16 cellular contexts compared by ENCODE assay signal in the genomic region with DNA sequence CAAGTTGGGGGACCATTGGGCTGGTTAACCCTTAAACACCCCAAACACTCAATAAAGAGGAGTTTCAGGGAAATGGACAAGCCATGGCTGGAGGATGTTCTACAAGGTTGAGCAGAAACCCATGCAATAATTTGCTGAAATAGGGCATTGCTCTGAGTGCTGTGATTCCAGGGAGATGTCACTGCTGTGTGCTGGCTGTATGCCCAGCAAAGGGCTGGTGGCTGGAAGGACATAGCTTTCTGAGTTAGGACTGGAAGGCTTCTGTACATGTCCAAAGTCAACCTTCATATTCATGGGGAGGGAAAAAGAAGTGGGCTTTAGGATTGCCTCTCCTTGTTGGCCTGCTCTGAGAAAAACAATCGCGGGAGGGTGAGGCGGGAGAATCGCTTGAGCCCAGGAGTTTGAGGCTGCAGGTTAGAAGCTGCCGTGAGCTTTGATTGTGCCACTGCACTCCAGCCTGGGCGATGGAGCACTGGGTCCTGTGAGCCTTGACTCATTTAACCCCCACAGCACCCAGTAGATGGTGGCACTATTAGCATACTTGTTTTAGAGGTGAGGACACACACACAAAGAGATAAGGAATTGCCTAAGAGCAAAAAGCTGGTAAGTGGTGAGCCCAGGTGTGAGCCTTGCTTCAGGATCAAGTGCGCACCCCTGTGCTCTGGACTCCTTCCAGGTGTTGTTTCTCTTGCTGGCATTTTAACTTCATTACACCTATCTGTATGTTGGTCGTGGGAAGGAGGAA. TPM values are rescaled to one million over a fixed set of nuclear protein-coding genes. Genes with fewer than 3 reads are reported as not detected.
DNase-seq lines count a peak whose midpoint lies in the region; ATAC-seq and TF ChIP-seq lines count a peak whose summit lies in the region.
"Had no signal": no experiment of that assay in that cellular context is flagged by ENCODE, and none has a peak within 500 bp of the region (broad histone marks: within the 10 kb centered on the region; RNA-seq: fewer than 3 reads in every experiment).

No MANE protein-coding gene starts in this region.

- H3K9me3 Mint-ChIP-seq in Calu3 (ENCODE audit: low read depth, unreplicated experiment) (no peaks in the 10 kb centered on the region), naive B cell (no peaks in the 10 kb centered on the region)
- H3K9me3 Mint-ChIP-seq: CD4-positive, CD25-positive, alpha-beta regulatory T cell had no signal

- no TSS peak for BruUV-seq in Calu3 (replicated peaks; lab: Mats Ljungman, UMichigan)

- intact Hi-C loops in Calu3 (cut with micrococcal nuclease; ENCODE audit: unreplicated experiment), result no loop called here

- H3K4me1 Mint-ChIP-seq in Calu3 (ENCODE audit: low read depth, unreplicated experiment) (peaks cover 11% of the 10 kb centered on the region), naive B cell (peaks cover 5 to 25% (median 14%) of the 10 kb centered on the region in 3 donors)

- DNase-seq in Calu3 (no peak), cerebellum (ENCODE audit: low spot score) (peak; percentile 27), naive B cell (no peak), middle frontal gyrus (ENCODE audit: extremely low spot score, low spot score) (no peak), DMS153 (lab: John Stamatoyannopoulos, UW) (no peak)
- DNase-seq: effector memory CD4-positive, alpha-beta T cell; foreskin fibroblast; NCI-H1105 had no signal

- H3K27ac Mint-ChIP-seq in Calu3 (ENCODE audit: unreplicated experiment) (no peak overlapping the region), naive B cell (peak overlapping the region in 1 of 6 donors; percentile 65)
- H3K27ac Mint-ChIP-seq: CD4-positive, CD25-positive, alpha-beta regulatory T cell had no signal

- no peaks in the 10 kb centered on the region for H3K9me3 ChIP-seq in HUES48 (ENCODE audit: control insufficient read depth, insufficient read depth, low read length)
- H3K9me3 ChIP-seq: neutrophil had no signal

- H3K4me1 ChIP-seq in HUES48 (ENCODE audit: control insufficient read depth, insufficient read depth, low read length), result peaks cover 11% of the 10 kb centered on the region; the same call in 1 of the 2 replicates

- H3K4me3 Mint-ChIP-seq in Calu3 (ENCODE audit: low read depth, unreplicated experiment) (peak overlapping the region; percentile 68), naive B cell (peak overlapping the region in 7 of 8 donors; percentile 77 to 84 (median 79))

- H3K27me3 Mint-ChIP-seq in Calu3 (ENCODE audit: unreplicated experiment) (peaks cover 66% of the 10 kb centered on the region), naive B cell (peaks cover 0 to 11% (median 6%) of the 10 kb centered on the region in 3 donors)

- no peak for TF ChIP-seq CTCF in Calu3 (IDR thresholded peaks at IDR 0.05; ENCODE audit: unreplicated experiment)

- peak overlapping the region; percentile 42; the same call in 1 of the 2 replicates for H3K4me3 ChIP-seq in HUES48 (ENCODE audit: low read depth, low read length)

- no peaks in the 10 kb centered on the region for H3K36me3 ChIP-seq in HUES48 (ENCODE audit: control insufficient read depth, insufficient read depth, low read length)
- H3K36me3 ChIP-seq: neutrophil had no signal

- ATAC-seq in naive B cell (ENCODE audit: low read depth in 2 of 2) (peak in 1 of 2 donors; percentile 8), HG03196 (IDR thresholded peaks at IDR 0.05; ENCODE audit: unreplicated experiment) (no peak), HG02678 (IDR thresholded peaks at IDR 0.05; ENCODE audit: unreplicated experiment) (no peak)
- ATAC-seq: HepG2 had no signal

- no peak overlapping the region for H3K27ac ChIP-seq in HUES48 (ENCODE audit: low read depth, low read length)
- H3K27ac ChIP-seq: neutrophil had no signal

- peaks cover 36% of the 10 kb centered on the region for H3K27me3 ChIP-seq in HUES48 (ENCODE audit: control insufficient read depth, insufficient read depth, low read length)

- CTCF ChIA-PET in Calu3 (lab: Charles Lee), result interaction anchor here (0.6 to 0.8 kb wide), 3 partner anchors 27 to 146 kb away, joined by 3 to 6 read pairs (median 3); no protein-coding TSS in a partner anchor

- H3K36me3 Mint-ChIP-seq in Calu3 (ENCODE audit: insufficient read depth, unreplicated experiment) (no peaks in the 10 kb centered on the region), naive B cell (no peaks in the 10 kb centered on the region)
- H3K36me3 Mint-ChIP-seq: CD4-positive, CD25-positive, alpha-beta regulatory T cell had no signal

- 0 out of 2 replicates have a peak overlapping the region, but pooled peaks have one; percentile 28 for H3K9ac ChIP-seq in HUES48 (ENCODE audit: low read depth, low read length)

RNA-seq across cellular contexts. Expression of a gene that starts 20.4 kb away (rescaled TPM):
- total RNA-seq in Calu3 (2022), result not detected in 2 replicates
- total RNA-seq in cerebellum, result not detected
- not detected for polyA plus RNA-seq in naive B cell (ENCODE audit: low read depth in 6 of 6)
- total RNA-seq: CD4-positive, CD25-positive, alpha-beta regulatory T cell; HepG2; kidney epithelial cell; temporal lobe had no signal
- polyA plus RNA-seq: CD4-positive, CD25-positive, alpha-beta regulatory T cell; HepG2 had no signal

RNA-seq across cellular contexts. Expression of a gene that starts 46.8 kb away (rescaled TPM):
- total RNA-seq in Calu3 (2022), result 35.8 and 39.5 TPM in 2 replicates
- 18.2 TPM for total RNA-seq in cerebellum
- 10 to 100 TPM; 48.4 to 69.5 (median 61.2) TPM for polyA plus RNA-seq in naive B cell (ENCODE audit: low read depth in 6 of 6)
